In genomic region chr2:18988557-18989232, GRCh38 we compare ENCODE assay signal across 23 cellular contexts.
DNase-seq lines count a peak whose midpoint lies in the region; ATAC-seq, FAIRE-seq and TF ChIP-seq lines count a peak whose summit lies in the region.
"Had no signal": no experiment of that assay in that cellular context is flagged by ENCODE, and none has a peak within 500 bp of the region (broad histone marks: within the 10 kb centered on the region; RNA-seq: fewer than 3 reads in every experiment).

No MANE protein-coding gene starts in this region.

- DNase-seq in G401 (ENCODE audit: low spot score) = peak; percentile 5
- peak; percentile 3 for DNase-seq in astrocyte (ENCODE audit: low read depth)
- DNase-seq in osteoblast (ENCODE audit: insufficient read length, low spot score, missing footprints) = no peak
- DNase-seq in breast epithelium (ENCODE audit: low spot score in 2 of 2) = no peak
- no peak for DNase-seq in central memory CD4-positive, alpha-beta T cell
- DNase-seq: activated naive CD4-positive, alpha-beta T cell treated with Interleukin-2 at 50 U/mL for 16 hours; activated T-cell treated with anti-CD3 and anti-CD28 coated beads, Interleukin-2, amount 50 U/mL, for 24 hours; amygdala; CD4-positive, CD25-positive, alpha-beta regulatory T cell; cerebellar nuclear complex; GOT3; heart right ventricle; NCI-H2029; NCI-H446; posterior cingulate gyrus; stimulated activated CD4-positive, alpha-beta T cell treated with anti-CD3 and anti-CD28 coated beads, Interleukin-4, amount 100 ng/mL, for 24 hours; transverse colon; WERI-Rb-1 had no signal

- intact Hi-C loops in breast epithelium (cut with DNase I; ENCODE audit: low total_unique reads) = no loop called here

- H4K20me1 ChIP-seq in astrocyte (ENCODE audit: insufficient read depth, low read length) (no peaks in the 10 kb centered on the region), osteoblast (ENCODE audit: insufficient read depth, low read length) (no peaks in the 10 kb centered on the region)

- H3K4me2 ChIP-seq in astrocyte (ENCODE audit: low read length) (no peak overlapping the region), osteoblast (ENCODE audit: insufficient read depth, low read length) (no peak overlapping the region)

- no peaks in the 10 kb centered on the region for H3K9me3 ChIP-seq in astrocyte (ENCODE audit: insufficient read depth, low read depth, low read length)
- no peaks in the 10 kb centered on the region for H3K9me3 ChIP-seq in gastroesophageal sphincter
- no peaks in the 10 kb centered on the region for H3K9me3 ChIP-seq in osteoblast (ENCODE audit: low read depth, low read length)
- H3K9me3 ChIP-seq in breast epithelium = no peaks in the 10 kb centered on the region
- H3K9me3 ChIP-seq: heart right ventricle, transverse colon had no signal

- TF ChIP-seq EP300 in gastroesophageal sphincter (IDR thresholded peaks at IDR 0.05) = no peak

- H3K9ac ChIP-seq in astrocyte (ENCODE audit: low read length) = no peak overlapping the region

- no peaks in the 10 kb centered on the region for H3K27me3 ChIP-seq in astrocyte (ENCODE audit: insufficient read depth, low read length)
- no peaks in the 10 kb centered on the region for H3K27me3 ChIP-seq in gastroesophageal sphincter
- H3K27me3 ChIP-seq in osteoblast (ENCODE audit: insufficient read depth, low read length) = no peaks in the 10 kb centered on the region
- H3K27me3 ChIP-seq in breast epithelium = no peaks in the 10 kb centered on the region
- H3K27me3 ChIP-seq: heart right ventricle, transverse colon had no signal

- TF ChIP-seq CTCF in astrocyte (IDR thresholded peaks at IDR 0.05; ENCODE audit: insufficient read depth, low read depth, low read length) = no peak
- no peak for TF ChIP-seq CTCF in gastroesophageal sphincter (IDR thresholded peaks at IDR 0.05)
- no peak for TF ChIP-seq CTCF in osteoblast (IDR thresholded peaks at IDR 0.05; ENCODE audit: extremely low read depth, low read depth, low read length)
- TF ChIP-seq CTCF in breast epithelium (IDR thresholded peaks at IDR 0.05) = no peak

- H3K36me3 ChIP-seq in astrocyte (ENCODE audit: insufficient read depth, low read length) = no peaks in the 10 kb centered on the region
- H3K36me3 ChIP-seq in gastroesophageal sphincter = no peaks in the 10 kb centered on the region
- no peaks in the 10 kb centered on the region for H3K36me3 ChIP-seq in osteoblast (ENCODE audit: insufficient read depth, low read length)
- H3K36me3 ChIP-seq in breast epithelium = no peaks in the 10 kb centered on the region
- H3K36me3 ChIP-seq: heart right ventricle, transverse colon, WERI-Rb-1 had no signal

- H3K27ac ChIP-seq in astrocyte (ENCODE audit: low read depth, low read length) (no peak overlapping the region), gastroesophageal sphincter (peak overlapping the region in 3 of 4 donors; percentile 10 to 36 (median 29)), osteoblast (ENCODE audit: low read depth, low read length) (peak overlapping the region; percentile 85), breast epithelium (no peak overlapping the region)
- H3K27ac ChIP-seq: WERI-Rb-1 had no signal

- 92 to 95% methylated on average over 3 of the region's 3 CpGs for WGBS in gastroesophageal sphincter (ENCODE audit: low coverage in 1 of 2), 2 donors

- H2AFZ ChIP-seq in astrocyte (ENCODE audit: low read depth, low read length) (no peak overlapping the region), osteoblast (ENCODE audit: low read length) (no peak overlapping the region)

- H3K9me3 Mint-ChIP-seq in astrocyte (ENCODE audit: unreplicated experiment) = no peaks in the 10 kb centered on the region
- H3K9me3 Mint-ChIP-seq: activated T-cell treated with anti-CD3 and anti-CD28 coated beads, Interleukin-2, amount 50 U/mL, for 24 hours; stimulated activated naive CD8-positive, alpha-beta T cell treated with anti-CD3 and anti-CD28 coated beads, Interleukin-15, Interleukin-2, amounts not matched to agents 100 ng/mL and 50 ng/mL, for 24 hours had no signal

- H3K4me3 Mint-ChIP-seq in astrocyte (ENCODE audit: unreplicated experiment) = no peak overlapping the region
- H3K4me3 Mint-ChIP-seq: activated T-cell treated with anti-CD3 and anti-CD28 coated beads, Interleukin-2, amount 50 U/mL, for 24 hours; CD4-positive, CD25-positive, alpha-beta regulatory T cell; stimulated activated naive CD8-positive, alpha-beta T cell treated with anti-CD3 and anti-CD28 coated beads, Interleukin-15, Interleukin-2, amounts not matched to agents 100 ng/mL and 50 ng/mL, for 24 hours had no signal

- H3K79me2 ChIP-seq in astrocyte (ENCODE audit: insufficient read depth, low read length) (no peaks in the 10 kb centered on the region), osteoblast (ENCODE audit: insufficient read depth, low read length) (no peaks in the 10 kb centered on the region)

- H3K4me1 Mint-ChIP-seq in astrocyte (ENCODE audit: low read depth, unreplicated experiment) = peaks cover 42% of the 10 kb centered on the region
- H3K4me1 Mint-ChIP-seq: CD4-positive, CD25-positive, alpha-beta regulatory T cell had no signal

- H3K4me1 ChIP-seq in astrocyte (ENCODE audit: insufficient read depth, low read length) (peaks cover 20% of the 10 kb centered on the region), gastroesophageal sphincter (peaks cover 6 to 39% (median 10%) of the 10 kb centered on the region in 3 donors), osteoblast (ENCODE audit: insufficient read depth, low read length) (peaks cover 53% of the 10 kb centered on the region), breast epithelium (peaks cover 0 to 7% of the 10 kb centered on the region in 2 donors)

- H3K4me3 ChIP-seq in astrocyte (ENCODE audit: insufficient read depth, low read depth, low read length) (no peak overlapping the region), gastroesophageal sphincter (no peak overlapping the region), osteoblast (ENCODE audit: insufficient read depth, low read length) (no peak overlapping the region), breast epithelium (no peak overlapping the region)
- H3K4me3 ChIP-seq: heart right ventricle, transverse colon had no signal

- no peak for ATAC-seq in gastroesophageal sphincter
- ATAC-seq in HG02973 (IDR thresholded peaks at IDR 0.05; ENCODE audit: unreplicated experiment) = no peak
- no peak for ATAC-seq in HG03520 (IDR thresholded peaks at IDR 0.05; ENCODE audit: unreplicated experiment)
- ATAC-seq: heart right ventricle had no signal

- TF ChIP-seq POLR2A in gastroesophageal sphincter (IDR thresholded peaks at IDR 0.05) (no peak), breast epithelium (IDR thresholded peaks at IDR 0.05) (no peak)

- no peaks in the 10 kb centered on the region for H3K27me3 Mint-ChIP-seq in astrocyte (ENCODE audit: low read depth, unreplicated experiment)
- H3K27me3 Mint-ChIP-seq: activated T-cell treated with anti-CD3 and anti-CD28 coated beads, Interleukin-2, amount 50 U/mL, for 24 hours; CD4-positive, CD25-positive, alpha-beta regulatory T cell; stimulated activated naive CD8-positive, alpha-beta T cell treated with anti-CD3 and anti-CD28 coated beads, Interleukin-15, Interleukin-2, amounts not matched to agents 100 ng/mL and 50 ng/mL, for 24 hours had no signal

- peak overlapping the region; percentile 89 for H3K27ac Mint-ChIP-seq in astrocyte (ENCODE audit: unreplicated experiment)
- H3K27ac Mint-ChIP-seq: activated T-cell treated with anti-CD3 and anti-CD28 coated beads, Interleukin-2, amount 50 U/mL, for 24 hours; CD4-positive, CD25-positive, alpha-beta regulatory T cell; stimulated activated naive CD8-positive, alpha-beta T cell treated with anti-CD3 and anti-CD28 coated beads, Interleukin-15, Interleukin-2, amounts not matched to agents 100 ng/mL and 50 ng/mL, for 24 hours had no signal

- in situ Hi-C loops in G401 (cut with HindIII; ENCODE audit: low sequenced_read_pairs) = no loop called here

- no peaks in the 10 kb centered on the region for H3K36me3 Mint-ChIP-seq in astrocyte (ENCODE audit: low read depth, unreplicated experiment)
- H3K36me3 Mint-ChIP-seq: CD4-positive, CD25-positive, alpha-beta regulatory T cell had no signal

- no peak for FAIRE-seq in astrocyte (lab: Jason Lieb, UNC)
- FAIRE-seq: GM19239 had no signal

Comparison
In these comparisons a context has a peak if more than half of its experiments do, and no peak if none do; other contexts are left out.
1. DNase-seq: peak in G401 (single experiment) and astrocyte (single experiment); none in osteoblast (single experiment), breast epithelium (0 of 2) and central memory CD4-positive, alpha-beta T cell (single experiment).
2. H3K27ac ChIP-seq: peak in gastroesophageal sphincter (3 of 4) and osteoblast (single experiment); none in astrocyte (single experiment) and breast epithelium (0 of 2).